In genomic region chr1:54791880-54792522, GRCh38 we compare ENCODE assay signal across 8 cellular contexts. TPM values are rescaled to one million over a fixed set of nuclear protein-coding genes. Genes with fewer than 3 reads are reported as not detected.
DNase-seq lines count a peak whose midpoint lies in the region; ATAC-seq, FAIRE-seq and TF ChIP-seq lines count a peak whose summit lies in the region.

No MANE protein-coding gene starts in this region.

- POLR2A ChIA-PET in activated CD4-positive, alpha-beta memory T cell treated with anti-CD3 and anti-CD28 coated beads, Interleukin-2, amount 10 ng/mL, durations not matched to agents 7 days and 5 days (lab: Charles Lee), result interaction anchor here (0.9 kb wide), 1 partner anchor 15 kb away, joined by 3 read pairs; no protein-coding TSS in a partner anchor

- FAIRE-seq in G401.6 (lab: Jason Lieb, UNC), result peak; percentile 42

- CTCF ChIA-PET in activated CD4-positive, alpha-beta memory T cell treated with anti-CD3 and anti-CD28 coated beads, Interleukin-2, amount 10 ng/mL, durations not matched to agents 7 days and 5 days (lab: Charles Lee), result interaction anchor here (0.7 to 3.7 kb wide), 13 partner anchors 9 to 279 kb away, joined by 3 to 18 read pairs (median 4); partner anchors contain the start of genes PARS2, TTC22 and TTC4

- no peak for TF ChIP-seq POLR2A in testis (IDR thresholded peaks at IDR 0.05)

- intact Hi-C loops in testis (cut with DNase I; ENCODE audit: low total_unique reads), result no loop called here

- H3K36me3 ChIP-seq in testis (ENCODE audit: low read depth, missing control alignments), result no peaks in the 10 kb centered on the region

- WGBS in testis, 2 donors, result 93% methylated on average over 13 of the region's 13 CpGs

- peaks cover 34% of the 10 kb centered on the region for H3K4me1 Mint-ChIP-seq in activated CD4-positive, alpha-beta memory T cell treated with anti-CD3 and anti-CD28 coated beads, Interleukin-2, amount 10 ng/mL, durations not matched to agents 7 days and 5 days

- H3K27ac ChIP-seq in testis, result no peak overlapping the region

- H3K4me3 Mint-ChIP-seq in activated CD4-positive, alpha-beta memory T cell treated with anti-CD3 and anti-CD28 coated beads, Interleukin-2, amount 10 ng/mL, durations not matched to agents 7 days and 5 days, result no peak overlapping the region

- H3K4me3 ChIP-seq in testis, result no peak overlapping the region

- no peak overlapping the region for H3K27ac Mint-ChIP-seq in activated CD4-positive, alpha-beta memory T cell treated with anti-CD3 and anti-CD28 coated beads, Interleukin-2, amount 10 ng/mL, durations not matched to agents 7 days and 5 days

- TF ChIP-seq CTCF in LNCAP (IDR thresholded peaks at IDR 0.05), result peak; percentile 94
- TF ChIP-seq CTCF in testis (IDR thresholded peaks at IDR 0.05), result peak; percentile 54 to 74 (median 60)

- no peaks in the 10 kb centered on the region for H3K9me3 ChIP-seq in testis

- H3K27me3 ChIP-seq in testis, result no peaks in the 10 kb centered on the region

- ATAC-seq in GM19455 (IDR thresholded peaks at IDR 0.05; ENCODE audit: unreplicated experiment) (no peak), esophagus mucosa (no peak)

- H3K27me3 Mint-ChIP-seq in activated CD4-positive, alpha-beta memory T cell treated with anti-CD3 and anti-CD28 coated beads, Interleukin-2, amount 10 ng/mL, durations not matched to agents 7 days and 5 days, result no peaks in the 10 kb centered on the region

- peaks cover 54% of the 10 kb centered on the region for H3K36me3 Mint-ChIP-seq in activated CD4-positive, alpha-beta memory T cell treated with anti-CD3 and anti-CD28 coated beads, Interleukin-2, amount 10 ng/mL, durations not matched to agents 7 days and 5 days (ENCODE audit: low read depth)

- peaks cover 3% of the 10 kb centered on the region for H3K9me3 Mint-ChIP-seq in activated CD4-positive, alpha-beta memory T cell treated with anti-CD3 and anti-CD28 coated beads, Interleukin-2, amount 10 ng/mL, durations not matched to agents 7 days and 5 days

- H3K4me1 ChIP-seq in testis, result no peaks in the 10 kb centered on the region

- peak; percentile 52 for DNase-seq in activated CD4-positive, alpha-beta memory T cell treated with anti-CD3 and anti-CD28 coated beads, Interleukin-2, amount 10 ng/mL, durations not matched to agents 7 days and 5 days
- DNase-seq in iris pigment epithelial cell (ENCODE audit: low read depth) (peak; percentile 54), testis (peak; percentile 72), NCI-H1436 (lab: John Stamatoyannopoulos, UW) (no peak)

RNA-seq across cellular contexts. Expression of gene TTC22, which starts 9.1 kb away (rescaled TPM):
- total RNA-seq in activated CD4-positive, alpha-beta memory T cell treated with anti-CD3 and anti-CD28 coated beads, Interleukin-2, amount 10 ng/mL, durations not matched to agents 7 days and 5 days, result 10 to 100 TPM; 19.8 to 20.9 TPM
- 1 to 10 TPM in 1 of 2 donors, under 1 TPM in 1; 0.94 to 2.4 TPM for total RNA-seq in testis
- 1.7 TPM for polyA plus RNA-seq in testis (ENCODE audit: insufficient read depth, low read depth, low replicate concordance)
- 113 TPM for total RNA-seq in esophagus mucosa

RNA-seq across cellular contexts. Expression of gene PARS2, which starts 27.7 kb away (rescaled TPM):
- 1 to 10 TPM; 3.3 to 4.0 TPM for total RNA-seq in activated CD4-positive, alpha-beta memory T cell treated with anti-CD3 and anti-CD28 coated beads, Interleukin-2, amount 10 ng/mL, durations not matched to agents 7 days and 5 days
- total RNA-seq in testis, result 10 to 100 TPM; 12.8 to 16.5 TPM
- polyA plus RNA-seq in testis (ENCODE audit: insufficient read depth, low read depth, low replicate concordance), result 13.9 TPM
- 2.8 TPM for total RNA-seq in esophagus mucosa

Comparison
In these comparisons a context has a peak if more than half of its experiments do, and no peak if none do; other contexts are left out.
1. RNA of gene TTC22, which starts 9.1 kb away (total RNA-seq): 113 TPM in esophagus mucosa (single experiment) and 19.8 to 20.9 TPM in activated CD4-positive, alpha-beta memory T cell treated with anti-CD3 and anti-CD28 coated beads, Interleukin-2, amount 10 ng/mL, durations not matched to agents 7 days and 5 days; 0.94 to 2.4 TPM in testis; every median in the first group is over 4 times any median in the second.